12 cellular contexts compared by ENCODE assay signal in the genomic region with DNA sequence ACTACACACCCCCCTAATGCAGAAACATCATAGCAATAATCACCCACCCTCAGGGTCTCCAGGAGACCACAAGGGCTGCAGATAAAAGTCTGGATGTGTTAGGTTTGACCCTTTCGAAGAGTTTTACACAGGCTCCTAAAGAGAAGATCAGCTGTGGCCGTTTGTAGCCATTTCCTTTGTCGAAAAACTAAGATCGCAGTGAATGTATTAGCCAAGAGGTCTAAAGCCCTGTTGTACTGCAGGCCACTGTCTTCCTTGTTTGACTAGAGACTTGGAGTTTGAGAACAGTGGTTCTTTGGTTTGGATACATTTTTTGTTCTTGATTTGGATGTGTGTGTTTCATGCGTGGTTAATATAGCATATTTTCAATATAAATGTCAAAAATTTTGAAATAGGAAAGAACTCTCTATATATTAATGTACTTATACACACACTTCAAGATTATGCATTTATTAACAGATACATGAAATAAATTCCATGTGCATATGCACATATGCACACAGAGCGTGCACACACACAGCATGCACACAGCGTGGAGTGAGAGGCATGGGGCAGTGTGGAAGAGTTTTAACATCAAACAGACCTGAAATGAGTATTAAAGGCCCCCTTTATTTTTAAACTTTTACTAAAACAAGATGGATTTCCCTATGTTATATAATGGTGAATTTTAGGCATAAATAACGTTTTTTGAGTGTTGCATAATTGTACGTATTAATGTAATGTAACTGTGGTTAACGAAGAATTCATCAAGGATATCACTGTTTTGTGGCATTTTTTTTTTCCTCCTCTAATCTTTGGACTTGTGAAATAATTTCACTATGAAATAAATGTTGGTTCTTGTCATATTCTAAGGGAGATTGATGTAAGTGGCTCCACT. TPM values are rescaled to one million over a fixed set of nuclear protein-coding genes. Genes with fewer than 3 reads are reported as not detected.
A peak's percentile ranks its signal among the peaks of the same experiment; 100 is the strongest.
DNase-seq lines count a peak whose midpoint lies in the region; ATAC-seq and TF ChIP-seq lines count a peak whose summit lies in the region.
"Had no signal": no experiment of that assay in that cellular context is flagged by ENCODE, and none has a peak within 500 bp of the region (broad histone marks: within the 10 kb centered on the region; RNA-seq: fewer than 3 reads in every experiment).

No MANE protein-coding gene starts in this region.

- no peaks in the 10 kb centered on the region for H3K9me3 Mint-ChIP-seq in activated CD4-positive, alpha-beta T cell treated with anti-CD3 and anti-CD28 coated beads, Interleukin-2, amount 10 ng/mL, durations not matched to agents 7 days and 5 days
- H3K9me3 Mint-ChIP-seq in stimulated activated naive CD8-positive, alpha-beta T cell treated with anti-CD3 and anti-CD28 coated beads, Interleukin-15, amount 100 ng/mL, for 72 hours, result no peaks in the 10 kb centered on the region
- H3K9me3 Mint-ChIP-seq: type B pancreatic cell had no signal

- POLR2A ChIA-PET in activated CD4-positive, alpha-beta T cell treated with anti-CD3 and anti-CD28 coated beads, Interleukin-2, amount 10 ng/mL, durations not matched to agents 7 days and 5 days (lab: Charles Lee), result interaction anchor here (0.8 to 1.6 kb wide), 5 partner anchors 10 to 100 kb away, joined by 4 read pairs; no protein-coding TSS in a partner anchor

- CTCF ChIA-PET in activated CD4-positive, alpha-beta T cell treated with anti-CD3 and anti-CD28 coated beads, Interleukin-2, amount 10 ng/mL, durations not matched to agents 7 days and 5 days (lab: Charles Lee), result interaction anchor here (0.9 to 19.7 kb wide), 9 partner anchors 9 to 98 kb away, joined by 3 to 200 read pairs (median 3); no protein-coding TSS in a partner anchor

- H3K4me3 ChIP-seq in dorsolateral prefrontal cortex, result peak overlapping the region in 32 of 59 donors; percentile 0 to 65 (median 36)

- H3K4me3 Mint-ChIP-seq in activated CD4-positive, alpha-beta T cell treated with anti-CD3 and anti-CD28 coated beads, Interleukin-2, amount 10 ng/mL, durations not matched to agents 7 days and 5 days, result peak overlapping the region; percentile 97
- H3K4me3 Mint-ChIP-seq in stimulated activated naive CD8-positive, alpha-beta T cell treated with anti-CD3 and anti-CD28 coated beads, Interleukin-15, amount 100 ng/mL, for 72 hours, result peak overlapping the region; percentile 91 to 98
- H3K4me3 Mint-ChIP-seq: type B pancreatic cell had no signal

- peak; percentile 38 for DNase-seq in activated CD4-positive, alpha-beta T cell treated with anti-CD3 and anti-CD28 coated beads, Interleukin-2, amount 10 ng/mL, durations not matched to agents 7 days and 5 days
- DNase-seq in activated CD4-positive, alpha-beta T cell treated with anti-CD3 and anti-CD28 coated beads for 1 hour, result no peak
- peak; percentile 56 for DNase-seq in OCI-M1 (lab: John Stamatoyannopoulos, UW)
- DNase-seq in dorsolateral prefrontal cortex, result no peak
- DNase-seq in stimulated activated naive CD8-positive, alpha-beta T cell treated with anti-CD3 and anti-CD28 coated beads, Interleukin-15, amount 100 ng/mL, for 72 hours, result no peak
- DNase-seq in NCI-H187 treated with DMSO at 0.1 percent for 48 hours (lab: John Stamatoyannopoulos, UW), result no peak
- no peak for DNase-seq in NCI-H1417 (lab: John Stamatoyannopoulos, UW)
- no peak for DNase-seq in NCI-H146 treated with DMSO at 0.1 percent for 48 hours (lab: John Stamatoyannopoulos, UW; ENCODE audit: unreplicated experiment)
- DNase-seq: cortex of kidney, head of caudate nucleus, NCI-H524 had no signal

- peak overlapping the region; percentile 100 for H3K27ac Mint-ChIP-seq in activated CD4-positive, alpha-beta T cell treated with anti-CD3 and anti-CD28 coated beads, Interleukin-2, amount 10 ng/mL, durations not matched to agents 7 days and 5 days
- H3K27ac Mint-ChIP-seq in stimulated activated naive CD8-positive, alpha-beta T cell treated with anti-CD3 and anti-CD28 coated beads, Interleukin-15, amount 100 ng/mL, for 72 hours, result peak overlapping the region; percentile 89 to 99
- H3K27ac Mint-ChIP-seq: type B pancreatic cell had no signal

- intact Hi-C loops in dorsolateral prefrontal cortex (cut with DNase I), result no loop called here

- no peaks in the 10 kb centered on the region for H3K27me3 Mint-ChIP-seq in activated CD4-positive, alpha-beta T cell treated with anti-CD3 and anti-CD28 coated beads, Interleukin-2, amount 10 ng/mL, durations not matched to agents 7 days and 5 days
- no peaks in the 10 kb centered on the region for H3K27me3 Mint-ChIP-seq in stimulated activated naive CD8-positive, alpha-beta T cell treated with anti-CD3 and anti-CD28 coated beads, Interleukin-15, amount 100 ng/mL, for 72 hours

- H3K4me1 Mint-ChIP-seq in activated CD4-positive, alpha-beta T cell treated with anti-CD3 and anti-CD28 coated beads, Interleukin-2, amount 10 ng/mL, durations not matched to agents 7 days and 5 days, result peaks cover 22% of the 10 kb centered on the region
- H3K4me1 Mint-ChIP-seq in stimulated activated naive CD8-positive, alpha-beta T cell treated with anti-CD3 and anti-CD28 coated beads, Interleukin-15, amount 100 ng/mL, for 72 hours, result peaks cover 33% of the 10 kb centered on the region

- H3K36me3 Mint-ChIP-seq in activated CD4-positive, alpha-beta T cell treated with anti-CD3 and anti-CD28 coated beads, Interleukin-2, amount 10 ng/mL, durations not matched to agents 7 days and 5 days (ENCODE audit: low read depth), result peaks cover 67% of the 10 kb centered on the region
- H3K36me3 Mint-ChIP-seq: type B pancreatic cell had no signal

- no peak for ATAC-seq in stimulated activated naive CD8-positive, alpha-beta T cell treated with anti-CD3 and anti-CD28 coated beads, Interleukin-15, amount 100 ng/mL, for 72 hours

- peak overlapping the region in 2 of 59 donors; percentile 3 to 14 for H3K27ac ChIP-seq in dorsolateral prefrontal cortex

- TF ChIP-seq CTCF in dorsolateral prefrontal cortex (IDR thresholded peaks at IDR 0.05 in 54 of 56, conservative IDR thresholded peaks at IDR 0.05 in 2 of 56; ENCODE audit: low read depth in 1 of 56, partially characterized antibody in 56 of 56), result no peak

- H3K27me3 ChIP-seq in dorsolateral prefrontal cortex, result peaks cover 0 to 69% (median 31%) of the 10 kb centered on the region in 45 donors

RNA-seq across cellular contexts. Expression of gene IKZF1, which starts 2.2 kb away (rescaled TPM):
- total RNA-seq in activated CD4-positive, alpha-beta T cell treated with anti-CD3 and anti-CD28 coated beads, Interleukin-2, amount 10 ng/mL, durations not matched to agents 7 days and 5 days, result 100 to 1,000 TPM; 379 to 406 TPM
- 10 to 100 TPM in 18 of 120 experiments, 1 to 10 TPM in 102; 1.7 to 15.4 (median 6.4) TPM for total RNA-seq in dorsolateral prefrontal cortex

Comparison
In these comparisons a context has a peak if more than half of its experiments do, and no peak if none do; other contexts are left out.
1. DNase-seq: peak in activated CD4-positive, alpha-beta T cell treated with anti-CD3 and anti-CD28 coated beads, Interleukin-2, amount 10 ng/mL, durations not matched to agents 7 days and 5 days (single experiment) and OCI-M1 (single experiment); none in activated CD4-positive, alpha-beta T cell treated with anti-CD3 and anti-CD28 coated beads for 1 hour (single experiment), dorsolateral prefrontal cortex (0 of 10), stimulated activated naive CD8-positive, alpha-beta T cell treated with anti-CD3 and anti-CD28 coated beads, Interleukin-15, amount 100 ng/mL, for 72 hours (0 of 2), NCI-H187 treated with DMSO at 0.1 percent for 48 hours (single experiment), NCI-H1417 (0 of 3) and NCI-H146 treated with DMSO at 0.1 percent for 48 hours (single experiment).
2. RNA of gene IKZF1, which starts 2.2 kb away (total RNA-seq): 379 to 406 TPM in activated CD4-positive, alpha-beta T cell treated with anti-CD3 and anti-CD28 coated beads, Interleukin-2, amount 10 ng/mL, durations not matched to agents 7 days and 5 days; 1.7 to 15.4 TPM in dorsolateral prefrontal cortex; every median in the first group is over 10 times any median in the second.